ENCODE assay signal across 16 cellular contexts in the genomic region with DNA sequence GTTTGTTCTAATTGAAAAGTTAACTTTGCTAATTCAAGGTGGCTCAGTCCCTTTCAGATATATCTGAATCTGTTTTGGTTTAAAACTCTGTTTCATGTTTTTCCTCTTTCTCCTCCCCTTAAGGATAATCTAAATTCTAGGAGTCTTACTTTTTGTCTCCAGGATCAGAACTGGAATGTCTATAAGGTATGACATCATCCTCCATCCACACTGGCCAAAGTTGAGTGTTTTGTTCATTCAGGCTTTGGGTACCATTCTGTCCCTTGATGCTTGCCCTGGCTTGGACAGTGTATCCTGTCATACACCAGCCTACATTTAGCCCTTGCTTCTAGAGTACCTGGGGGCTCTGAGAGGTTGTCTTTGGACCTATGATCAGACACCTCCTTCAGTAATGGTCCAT.
"Had no signal": no experiment of that assay in that cellular context is flagged by ENCODE, and none has a peak within 500 bp of the region (broad histone marks: within the 10 kb centered on the region; RNA-seq: fewer than 3 reads in every experiment).

No MANE protein-coding gene starts in this region.

- H3K4me1 ChIP-seq: sigmoid colon had no signal

- H3K36me3 ChIP-seq: heart left ventricle, sigmoid colon had no signal

- H3K27me3 ChIP-seq: heart left ventricle, sigmoid colon had no signal

- FAIRE-seq: frontal cortex had no signal

- H3K27ac ChIP-seq: dorsolateral prefrontal cortex, heart left ventricle, sigmoid colon had no signal

- H3K4me1 Mint-ChIP-seq: neural crest cell had no signal

- H3K9me3 Mint-ChIP-seq: neural crest cell had no signal

- H3K4me3 Mint-ChIP-seq: neural crest cell had no signal

- ATAC-seq: heart left ventricle; naive thymus-derived CD4-positive, alpha-beta T cell had no signal

- H3K9me3 ChIP-seq: heart left ventricle, sigmoid colon had no signal

- H3K27me3 Mint-ChIP-seq: naive thymus-derived CD4-positive, alpha-beta T cell had no signal

- H3K4me3 ChIP-seq: dorsolateral prefrontal cortex, heart left ventricle, sigmoid colon, skin epidermis had no signal

- DNase-seq: cortex of kidney; dorsolateral prefrontal cortex; effector CD8-positive, alpha-beta T cell; heart left ventricle; hippocampal formation; kidney glomerular epithelial cell; naive thymus-derived CD4-positive, alpha-beta T cell; posterior cingulate gyrus; sigmoid colon; stimulated activated CD4-positive, alpha-beta T cell treated with anti-CD3 and anti-CD28 coated beads, Interleukin-2, amount 100 ng/mL, for 24 hours; stimulated activated CD4-positive, alpha-beta T cell treated with anti-CD3 and anti-CD28 coated beads, Interleukin-4, amount 100 ng/mL, for 4 hours; stimulated activated naive CD4-positive, alpha-beta T cell treated with Interleukin-2 at 50 U/mL for 16 hours; trophoblast cell had no signal
